In the genomic region with DNA sequence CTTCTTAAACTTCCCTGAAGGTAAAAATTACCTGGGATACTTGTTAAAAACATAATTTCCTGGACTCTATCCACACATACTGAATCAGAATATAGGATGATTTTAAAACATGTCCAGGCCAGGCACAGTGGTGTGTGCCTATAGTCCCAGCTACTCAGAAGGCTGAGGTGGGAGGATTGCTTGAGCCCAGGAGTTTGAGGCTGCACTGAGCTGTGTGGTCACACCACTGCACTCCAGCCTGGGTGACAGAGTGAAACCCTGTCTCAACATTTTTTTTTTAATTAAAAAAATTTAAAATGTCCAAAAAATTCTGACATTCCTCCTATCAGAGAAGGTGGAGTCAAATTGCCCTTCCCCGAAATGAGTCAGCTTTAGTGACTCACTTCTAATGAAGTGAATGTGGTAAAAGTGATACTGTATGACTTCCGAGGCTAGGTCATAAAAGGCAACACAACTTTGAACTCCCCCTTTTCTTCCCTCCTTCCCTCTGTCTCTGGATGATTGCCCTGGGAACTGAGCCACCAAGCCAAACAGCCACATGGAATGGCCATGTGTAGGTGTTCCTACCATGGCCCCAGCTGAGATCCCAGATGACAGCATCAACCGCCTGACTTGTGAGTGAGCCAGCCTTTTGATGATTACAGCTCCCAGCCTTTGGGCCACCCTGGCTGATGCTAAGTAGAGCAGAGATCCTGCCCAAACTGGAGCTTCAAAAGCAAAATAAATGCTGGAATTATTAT, we compare ENCODE assay signal across 8 cellular contexts. TPM values are rescaled to one million over a fixed set of nuclear protein-coding genes. Genes with fewer than 3 reads are reported as not detected.
DNase-seq lines count a peak whose midpoint lies in the region; ATAC-seq and TF ChIP-seq lines count a peak whose summit lies in the region.

No MANE protein-coding gene starts in this region.

- H3K27me3 ChIP-seq in ACC112 (ENCODE audit: insufficient read depth, low read length) (no peaks in the 10 kb centered on the region), upper lobe of left lung (no peaks in the 10 kb centered on the region)

- H3K9me3 ChIP-seq in mesodermal cell (ENCODE audit: control insufficient read depth, low read length) (no peaks in the 10 kb centered on the region), upper lobe of left lung (no peaks in the 10 kb centered on the region)

- H3K9me3 Mint-ChIP-seq in central memory CD8-positive, alpha-beta T cell, result no peaks in the 10 kb centered on the region

- peak overlapping the region; percentile 91 for H3K27ac ChIP-seq in ACC112 (ENCODE audit: low read depth, low read length)
- H3K27ac ChIP-seq in mesodermal cell (ENCODE audit: low read depth, low read length, severe bottlenecking), result peak overlapping the region; percentile 64
- peak overlapping the region; percentile 54 to 63 (median 56) for H3K27ac ChIP-seq in upper lobe of left lung

- WGBS in mesodermal cell (ENCODE audit: insufficient coverage in 2 of 2), 2 experiments, result 89 to 100% methylated on average over 1 of the region's 3 CpGs
- 56 to 65% methylated on average over 3 of the region's 3 CpGs for WGBS in upper lobe of left lung, 2 donors

- no peaks in the 10 kb centered on the region for H3K36me3 Mint-ChIP-seq in central memory CD8-positive, alpha-beta T cell (ENCODE audit: insufficient read depth)

- H3K4me1 Mint-ChIP-seq in central memory CD8-positive, alpha-beta T cell, result peaks cover 4% of the 10 kb centered on the region

- H3K4me3 ChIP-seq in ACC112 (ENCODE audit: low read depth, low read length) (no peak overlapping the region), mesodermal cell (ENCODE audit: extremely low read depth, insufficient read depth, low read length, poor library complexity, severe bottlenecking) (no peak overlapping the region), upper lobe of left lung (no peak overlapping the region)

- no peaks in the 10 kb centered on the region for H3K79me2 ChIP-seq in ACC112 (ENCODE audit: control insufficient read depth, insufficient read depth, low read length, unreplicated experiment)

- H3K4me3 Mint-ChIP-seq in central memory CD8-positive, alpha-beta T cell, result no peak overlapping the region

- DNase-seq in OCI-M1 (lab: John Stamatoyannopoulos, UW) (peak; percentile 76), upper lobe of left lung (peak in 1 of 2 donors; percentile 53), NCI-H748 treated with DMSO at 0.1 percent for 48 hours (lab: John Stamatoyannopoulos, UW) (no peak), medulla oblongata (ENCODE audit: extremely low spot score) (no peak)
- DNase-seq in central memory CD8-positive, alpha-beta T cell (ENCODE audit: low spot score in 2 of 2), result no peak

- H2AFZ ChIP-seq in ACC112 (ENCODE audit: low read length, unreplicated experiment), result no peak overlapping the region

- ATAC-seq in GM19455 (IDR thresholded peaks at IDR 0.05; ENCODE audit: unreplicated experiment), result peak; percentile 51
- ATAC-seq in central memory CD8-positive, alpha-beta T cell (replicated peaks; ENCODE audit: extremely low read depth, poor library complexity, severe bottlenecking), result peak; percentile 56
- ATAC-seq in upper lobe of left lung (ENCODE audit: low FRiP score in 2 of 2), result peak; percentile 82 to 92

- no peaks in the 10 kb centered on the region for H3K27me3 Mint-ChIP-seq in central memory CD8-positive, alpha-beta T cell

- TF ChIP-seq CTCF in upper lobe of left lung (IDR thresholded peaks at IDR 0.05), result no peak

- no peak for TF ChIP-seq POLR2A in upper lobe of left lung (IDR thresholded peaks at IDR 0.05)

- H3K4me1 ChIP-seq in ACC112 (ENCODE audit: control insufficient read depth, insufficient read depth, low read length, unreplicated experiment) (peaks cover 51% of the 10 kb centered on the region), mesodermal cell (ENCODE audit: control insufficient read depth, insufficient read depth, low read length, poor library complexity, severe bottlenecking) (peaks cover 14% of the 10 kb centered on the region), upper lobe of left lung (peaks cover 13 to 24% (median 20%) of the 10 kb centered on the region in 4 donors)

- H3K36me3 ChIP-seq in ACC112 (ENCODE audit: insufficient read depth, low read length) (no peaks in the 10 kb centered on the region), mesodermal cell (ENCODE audit: control insufficient read depth, insufficient read depth, low read length) (no peaks in the 10 kb centered on the region), upper lobe of left lung (peaks cover 0 to 33% (median 3%) of the 10 kb centered on the region in 4 donors)

- TF ChIP-seq EP300 in upper lobe of left lung (IDR thresholded peaks at IDR 0.05), result peak in 2 of 4 donors; percentile 22 to 44

- H3K27ac Mint-ChIP-seq in central memory CD8-positive, alpha-beta T cell (ENCODE audit: low read depth), result no peak overlapping the region

RNA-seq across cellular contexts. Expression of gene LIMA1, which starts 36.3 kb away (rescaled TPM):
- polyA plus RNA-seq in mesodermal cell (2013, experiment 1 of 2), result 42.5 TPM
- polyA plus RNA-seq in mesodermal cell (2013, experiment 2 of 2), result 38.9 TPM
- total RNA-seq in upper lobe of left lung, result 100 to 1,000 TPM in 1 of 6 donors, 10 to 100 TPM in 5; 55.2 to 126 (median 68.8) TPM
